In the genomic region with DNA sequence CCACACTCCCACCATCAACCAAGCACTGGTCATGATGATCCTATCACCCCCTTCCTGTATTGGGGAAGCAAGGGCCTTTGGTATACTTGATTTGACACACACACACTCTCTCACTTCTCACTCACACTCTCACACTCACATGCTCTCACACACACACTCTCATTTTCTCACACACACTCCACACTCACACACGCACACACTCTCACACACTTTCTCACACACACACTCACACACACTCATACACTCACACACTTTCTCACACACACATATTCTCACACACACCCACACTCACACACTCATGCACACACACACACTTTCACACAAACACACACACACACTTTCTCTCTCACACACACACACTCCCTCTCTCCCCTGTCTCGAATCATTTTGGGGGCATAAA, we compare ENCODE assay signal across 1 cellular context.
TF ChIP-seq lines count a peak whose summit lies in the region.

No MANE protein-coding gene starts in this region.

TF ChIP-seq in HEK293, 187 proteins besides CTCF, POLR2A, EP300 and RAD21 (continued from another document):
- peak; percentile 63; the same call in 1 of the 2 replicates for TF ChIP-seq ZNF571 (tag by site-specific recombination; IDR thresholded peaks at IDR 0.05)
- no peak for TF ChIP-seq ZBTB48 (tag by site-specific recombination; IDR thresholded peaks at IDR 0.05)
- TF ChIP-seq ZNF610 (tag by site-specific recombination; IDR thresholded peaks at IDR 0.05; ENCODE audit: borderline replicate concordance): no peak
- no peak for TF ChIP-seq ZNF426 (tag by site-specific recombination; IDR thresholded peaks at IDR 0.05)
- TF ChIP-seq, protein P1, sequence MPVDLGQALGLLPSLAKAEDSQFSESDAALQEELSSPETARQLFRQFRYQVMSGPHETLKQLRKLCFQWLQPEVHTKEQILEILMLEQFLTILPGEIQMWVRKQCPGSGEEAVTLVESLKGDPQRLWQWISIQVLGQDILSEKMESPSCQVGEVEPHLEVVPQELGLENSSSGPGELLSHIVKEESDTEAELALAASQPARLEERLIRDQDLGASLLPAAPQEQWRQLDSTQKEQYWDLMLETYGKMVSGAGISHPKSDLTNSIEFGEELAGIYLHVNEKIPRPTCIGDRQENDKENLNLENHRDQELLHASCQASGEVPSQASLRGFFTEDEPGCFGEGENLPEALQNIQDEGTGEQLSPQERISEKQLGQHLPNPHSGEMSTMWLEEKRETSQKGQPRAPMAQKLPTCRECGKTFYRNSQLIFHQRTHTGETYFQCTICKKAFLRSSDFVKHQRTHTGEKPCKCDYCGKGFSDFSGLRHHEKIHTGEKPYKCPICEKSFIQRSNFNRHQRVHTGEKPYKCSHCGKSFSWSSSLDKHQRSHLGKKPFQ (tag by site-specific recombination; IDR thresholded peaks at IDR 0.05): 0 out of 2 replicates have a peak, but pooled peaks have one; percentile 22
- TF ChIP-seq ZSCAN16 (tag by site-specific recombination; IDR thresholded peaks at IDR 0.05): no peak
- no peak for TF ChIP-seq ZNF585B (tag by site-specific recombination; IDR thresholded peaks at IDR 0.05)
- TF ChIP-seq ZNF174 (tag by site-specific recombination; IDR thresholded peaks at IDR 0.05): no peak
- TF ChIP-seq EGR2 (tag by site-specific recombination; IDR thresholded peaks at IDR 0.05; ENCODE audit: low read depth): no peak
- no peak for TF ChIP-seq ZNF239 (tag by site-specific recombination; IDR thresholded peaks at IDR 0.05)
- TF ChIP-seq, protein P2, sequence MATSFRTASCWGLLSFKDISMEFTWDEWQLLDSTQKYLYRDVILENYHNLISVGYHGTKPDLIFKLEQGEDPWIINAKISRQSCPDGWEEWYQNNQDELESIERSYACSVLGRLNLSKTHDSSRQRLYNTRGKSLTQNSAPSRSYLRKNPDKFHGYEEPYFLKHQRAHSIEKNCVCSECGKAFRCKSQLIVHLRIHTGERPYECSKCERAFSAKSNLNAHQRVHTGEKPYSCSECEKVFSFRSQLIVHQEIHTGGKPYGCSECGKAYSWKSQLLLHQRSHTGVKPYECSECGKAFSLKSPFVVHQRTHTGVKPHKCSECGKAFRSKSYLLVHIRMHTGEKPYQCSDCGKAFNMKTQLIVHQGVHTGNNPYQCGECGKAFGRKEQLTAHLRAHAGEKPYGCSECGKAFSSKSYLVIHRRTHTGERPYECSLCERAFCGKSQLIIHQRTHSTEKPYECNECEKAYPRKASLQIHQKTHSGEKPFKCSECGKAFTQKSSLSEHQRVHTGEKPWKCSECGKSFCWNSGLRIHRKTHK (tag by site-specific recombination; IDR thresholded peaks at IDR 0.05): no peak
- TF ChIP-seq MZF1 (tag by site-specific recombination; IDR thresholded peaks at IDR 0.05; ENCODE audit: borderline replicate concordance): no peak
- TF ChIP-seq ZNF514 (tag by site-specific recombination; IDR thresholded peaks at IDR 0.05): no peak
- TF ChIP-seq, protein P3, sequence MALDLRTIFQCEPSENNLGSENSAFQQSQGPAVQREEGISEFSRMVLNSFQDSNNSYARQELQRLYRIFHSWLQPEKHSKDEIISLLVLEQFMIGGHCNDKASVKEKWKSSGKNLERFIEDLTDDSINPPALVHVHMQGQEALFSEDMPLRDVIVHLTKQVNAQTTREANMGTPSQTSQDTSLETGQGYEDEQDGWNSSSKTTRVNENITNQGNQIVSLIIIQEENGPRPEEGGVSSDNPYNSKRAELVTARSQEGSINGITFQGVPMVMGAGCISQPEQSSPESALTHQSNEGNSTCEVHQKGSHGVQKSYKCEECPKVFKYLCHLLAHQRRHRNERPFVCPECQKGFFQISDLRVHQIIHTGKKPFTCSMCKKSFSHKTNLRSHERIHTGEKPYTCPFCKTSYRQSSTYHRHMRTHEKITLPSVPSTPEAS (tag by site-specific recombination; IDR thresholded peaks at IDR 0.05): peak; percentile 67
- TF ChIP-seq ZNF155 (tag by site-specific recombination; IDR thresholded peaks at IDR 0.05): no peak
- TF ChIP-seq, protein P4, sequence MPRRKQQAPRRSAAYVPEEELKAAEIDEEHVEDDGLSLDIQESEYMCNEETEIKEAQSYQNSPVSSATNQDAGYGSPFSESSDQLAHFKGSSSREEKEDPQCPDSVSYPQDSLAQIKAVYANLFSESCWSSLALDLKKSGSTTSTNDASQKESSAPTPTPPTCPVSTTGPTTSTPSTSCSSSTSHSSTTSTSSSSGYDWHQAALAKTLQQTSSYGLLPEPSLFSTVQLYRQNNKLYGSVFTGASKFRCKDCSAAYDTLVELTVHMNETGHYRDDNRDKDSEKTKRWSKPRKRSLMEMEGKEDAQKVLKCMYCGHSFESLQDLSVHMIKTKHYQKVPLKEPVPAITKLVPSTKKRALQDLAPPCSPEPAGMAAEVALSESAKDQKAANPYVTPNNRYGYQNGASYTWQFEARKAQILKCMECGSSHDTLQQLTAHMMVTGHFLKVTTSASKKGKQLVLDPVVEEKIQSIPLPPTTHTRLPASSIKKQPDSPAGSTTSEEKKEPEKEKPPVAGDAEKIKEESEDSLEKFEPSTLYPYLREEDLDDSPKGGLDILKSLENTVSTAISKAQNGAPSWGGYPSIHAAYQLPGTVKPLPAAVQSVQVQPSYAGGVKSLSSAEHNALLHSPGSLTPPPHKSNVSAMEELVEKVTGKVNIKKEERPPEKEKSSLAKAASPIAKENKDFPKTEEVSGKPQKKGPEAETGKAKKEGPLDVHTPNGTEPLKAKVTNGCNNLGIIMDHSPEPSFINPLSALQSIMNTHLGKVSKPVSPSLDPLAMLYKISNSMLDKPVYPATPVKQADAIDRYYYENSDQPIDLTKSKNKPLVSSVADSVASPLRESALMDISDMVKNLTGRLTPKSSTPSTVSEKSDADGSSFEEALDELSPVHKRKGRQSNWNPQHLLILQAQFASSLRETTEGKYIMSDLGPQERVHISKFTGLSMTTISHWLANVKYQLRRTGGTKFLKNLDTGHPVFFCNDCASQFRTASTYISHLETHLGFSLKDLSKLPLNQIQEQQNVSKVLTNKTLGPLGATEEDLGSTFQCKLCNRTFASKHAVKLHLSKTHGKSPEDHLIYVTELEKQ (tag by site-specific recombination; IDR thresholded peaks at IDR 0.05; ENCODE audit: borderline replicate concordance): no peak
- no peak for TF ChIP-seq GLIS1 (tag by site-specific recombination; IDR thresholded peaks at IDR 0.05)
- TF ChIP-seq INSM2 (tag by site-specific recombination; IDR thresholded peaks at IDR 0.05): no peak
- no peak for TF ChIP-seq ZNF677 (tag by site-specific recombination; IDR thresholded peaks at IDR 0.05)
- TF ChIP-seq ZBTB26 (tag by site-specific recombination; optimal IDR thresholded peaks at IDR 0.05): no peak
- TF ChIP-seq ZNF473 (tag by site-specific recombination; IDR thresholded peaks at IDR 0.05): 0 out of 2 replicates have a peak, but pooled peaks have one; percentile 25
- peak; percentile 100 for TF ChIP-seq PRDM1 (tag by site-specific recombination; IDR thresholded peaks at IDR 0.05)
- TF ChIP-seq, protein P5, sequence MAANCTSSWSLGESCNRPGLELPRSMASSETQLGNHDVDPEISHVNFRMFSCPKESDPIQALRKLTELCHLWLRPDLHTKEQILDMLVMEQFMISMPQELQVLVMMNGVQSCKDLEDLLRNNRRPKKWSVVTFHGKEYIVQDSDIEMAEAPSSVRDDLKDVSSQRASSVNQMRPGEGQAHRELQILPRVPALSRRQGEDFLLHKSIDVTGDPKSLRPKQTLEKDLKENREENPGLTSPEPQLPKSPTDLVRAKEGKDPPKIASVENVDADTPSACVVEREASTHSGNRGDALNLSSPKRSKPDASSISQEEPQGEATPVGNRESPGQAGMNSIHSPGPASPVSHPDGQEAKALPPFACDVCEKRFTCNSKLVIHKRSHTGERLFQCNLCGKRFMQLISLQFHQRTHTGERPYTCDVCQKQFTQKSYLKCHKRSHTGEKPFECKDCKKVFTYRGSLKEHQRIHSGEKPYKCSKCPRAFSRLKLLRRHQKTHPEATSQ (tag by site-specific recombination; IDR thresholded peaks at IDR 0.05): no peak
- TF ChIP-seq, protein P6, sequence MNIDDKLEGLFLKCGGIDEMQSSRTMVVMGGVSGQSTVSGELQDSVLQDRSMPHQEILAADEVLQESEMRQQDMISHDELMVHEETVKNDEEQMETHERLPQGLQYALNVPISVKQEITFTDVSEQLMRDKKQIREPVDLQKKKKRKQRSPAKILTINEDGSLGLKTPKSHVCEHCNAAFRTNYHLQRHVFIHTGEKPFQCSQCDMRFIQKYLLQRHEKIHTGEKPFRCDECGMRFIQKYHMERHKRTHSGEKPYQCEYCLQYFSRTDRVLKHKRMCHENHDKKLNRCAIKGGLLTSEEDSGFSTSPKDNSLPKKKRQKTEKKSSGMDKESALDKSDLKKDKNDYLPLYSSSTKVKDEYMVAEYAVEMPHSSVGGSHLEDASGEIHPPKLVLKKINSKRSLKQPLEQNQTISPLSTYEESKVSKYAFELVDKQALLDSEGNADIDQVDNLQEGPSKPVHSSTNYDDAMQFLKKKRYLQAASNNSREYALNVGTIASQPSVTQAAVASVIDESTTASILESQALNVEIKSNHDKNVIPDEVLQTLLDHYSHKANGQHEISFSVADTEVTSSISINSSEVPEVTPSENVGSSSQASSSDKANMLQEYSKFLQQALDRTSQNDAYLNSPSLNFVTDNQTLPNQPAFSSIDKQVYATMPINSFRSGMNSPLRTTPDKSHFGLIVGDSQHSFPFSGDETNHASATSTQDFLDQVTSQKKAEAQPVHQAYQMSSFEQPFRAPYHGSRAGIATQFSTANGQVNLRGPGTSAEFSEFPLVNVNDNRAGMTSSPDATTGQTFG (tag by site-specific recombination; IDR thresholded peaks at IDR 0.05; ENCODE audit: borderline replicate concordance): no peak
- TF ChIP-seq, protein P7, sequence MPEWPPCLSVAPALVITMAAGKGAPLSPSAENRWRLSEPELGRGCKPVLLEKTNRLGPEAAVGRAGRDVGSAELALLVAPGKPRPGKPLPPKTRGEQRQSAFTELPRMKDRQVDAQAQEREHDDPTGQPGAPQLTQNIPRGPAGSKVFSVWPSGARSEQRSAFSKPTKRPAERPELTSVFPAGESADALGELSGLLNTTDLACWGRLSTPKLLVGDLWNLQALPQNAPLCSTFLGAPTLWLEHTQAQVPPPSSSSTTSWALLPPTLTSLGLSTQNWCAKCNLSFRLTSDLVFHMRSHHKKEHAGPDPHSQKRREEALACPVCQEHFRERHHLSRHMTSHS (tag by site-specific recombination; IDR thresholded peaks at IDR 0.05): peak; percentile 31; the same call in 1 of the 2 replicates
